10 cellular contexts compared by ENCODE assay signal in the genomic region with DNA sequence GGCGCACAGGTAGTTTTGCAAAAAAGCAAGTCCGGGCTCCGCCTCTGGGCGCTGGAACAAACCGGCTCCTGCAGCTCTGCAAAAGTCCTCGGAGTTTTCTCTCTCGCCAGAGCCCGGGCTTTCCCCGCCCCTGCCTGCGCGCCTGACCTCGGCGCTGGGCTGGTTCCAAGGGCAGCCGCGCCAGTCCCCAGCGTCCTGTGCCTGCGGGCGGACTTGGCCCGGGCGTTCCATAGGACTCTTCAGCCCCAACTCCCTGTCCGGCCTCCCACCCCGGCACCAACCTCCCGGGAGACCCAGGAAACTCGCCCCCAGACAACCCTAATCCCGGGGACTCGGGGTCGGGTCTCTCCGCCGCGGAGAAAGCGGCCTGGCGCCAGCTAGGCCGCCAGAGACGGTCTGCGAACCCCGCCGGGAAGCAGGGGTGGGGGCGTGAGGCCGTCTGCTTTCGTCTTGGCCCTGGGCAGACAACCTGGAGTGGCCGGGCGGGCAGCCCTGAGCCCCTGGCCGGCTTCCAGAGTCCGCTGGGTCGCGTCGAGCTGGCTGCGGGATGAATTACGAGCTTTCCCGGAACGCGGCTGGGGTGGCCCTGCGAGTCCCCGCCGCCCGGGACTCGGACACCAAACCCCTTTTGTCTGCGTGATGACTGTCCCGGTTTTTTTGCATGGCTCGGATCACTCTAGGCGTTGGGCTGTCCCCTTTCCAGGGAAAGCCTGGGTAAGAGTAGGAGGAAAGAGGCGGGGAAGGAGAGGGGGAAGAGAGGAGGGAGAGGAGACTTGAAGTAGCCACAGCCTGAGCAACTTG. TPM values are rescaled to one million over a fixed set of nuclear protein-coding genes. Genes with fewer than 3 reads are reported as not detected.
DNase-seq lines count a peak whose midpoint lies in the region; ATAC-seq and TF ChIP-seq lines count a peak whose summit lies in the region.
"Had no signal": no experiment of that assay in that cellular context is flagged by ENCODE, and none has a peak within 500 bp of the region (broad histone marks: within the 10 kb centered on the region; RNA-seq: fewer than 3 reads in every experiment).

No MANE protein-coding gene starts in this region.

- no peak overlapping the region for H3K4me3 Mint-ChIP-seq in MCF 10A (ENCODE audit: unreplicated experiment)
- peak overlapping the region; percentile 94 to 98 (median 95) for H3K4me3 Mint-ChIP-seq in nephron
- H3K4me3 Mint-ChIP-seq: B cell had no signal

- CTCF ChIA-PET in MCF 10A (lab: Yijun Ruan, JAX), result no interaction called here

- ATAC-seq in GM19455 (IDR thresholded peaks at IDR 0.05; ENCODE audit: unreplicated experiment), result no peak

- intact Hi-C loops in MCF 10A (cut with micrococcal nuclease), result no loop called here

- peak overlapping the region; percentile 34 for H3K4me3 ChIP-seq in fibroblast of mammary gland (ENCODE audit: control insufficient read depth, low read depth, low read length)

- H3K27me3 Mint-ChIP-seq in MCF 10A (ENCODE audit: insufficient read depth, unreplicated experiment) (peaks cover 24% of the 10 kb centered on the region), nephron (ENCODE audit: low read depth) (peaks cover 60% of the 10 kb centered on the region)

- in situ Hi-C loops in T47D (cut with HindIII; ENCODE audit: low pct_unique_long_range_greater_than_20kb, low sequenced_read_pairs), result no loop called here

- H3K36me3 Mint-ChIP-seq in MCF 10A (ENCODE audit: insufficient read depth, unreplicated experiment) (no peaks in the 10 kb centered on the region), nephron (ENCODE audit: low read depth) (peaks cover 26% of the 10 kb centered on the region)

- no TSS peak for BruUV-seq in MCF 10A (replicated peaks; lab: Mats Ljungman, UMichigan)

- TF ChIP-seq CTCF in MCF 10A (IDR thresholded peaks at IDR 0.05; ENCODE audit: unreplicated experiment), result no peak
- TF ChIP-seq CTCF in fibroblast of mammary gland (conservative IDR thresholded peaks at IDR 0.05; ENCODE audit: control insufficient read depth, insufficient read depth, low read depth, low read length), result no peak
- no peak for TF ChIP-seq CTCF in nephron (IDR thresholded peaks at IDR 0.05; ENCODE audit: unreplicated experiment in 3 of 3)

- H3K27ac Mint-ChIP-seq in MCF 10A (ENCODE audit: low read depth, unreplicated experiment), result no peak overlapping the region
- H3K27ac Mint-ChIP-seq in nephron, result peak overlapping the region; percentile 91 to 96 (median 93)
- H3K27ac Mint-ChIP-seq: B cell had no signal

- POLR2A ChIA-PET in MCF 10A (lab: Yijun Ruan, JAX), result no interaction called here

- H3K4me1 Mint-ChIP-seq in MCF 10A (ENCODE audit: insufficient read depth, unreplicated experiment), result no peaks in the 10 kb centered on the region
- H3K4me1 Mint-ChIP-seq in nephron, result peaks cover 17% of the 10 kb centered on the region
- H3K4me1 Mint-ChIP-seq: B cell had no signal

- DNase-seq in T47D (ENCODE audit: low read depth in 1 of 2, low spot score in 1 of 2) (peak; percentile 31 to 53), MCF 10A (ENCODE audit: unreplicated experiment) (no peak), fibroblast of mammary gland (ENCODE audit: low read depth) (peak; percentile 34), NCI-H69 (lab: John Stamatoyannopoulos, UW) (no peak), cortex of kidney (lab: John Stamatoyannopoulos, UW) (no peak)
- DNase-seq in activated effector memory CD4-positive, alpha-beta T cell treated with anti-CD3 and anti-CD28 coated beads, Interleukin-2, amount 50 U/mL, for 16 hours, result no peak
- DNase-seq: midbrain had no signal

- H3K9me3 Mint-ChIP-seq in MCF 10A (ENCODE audit: unreplicated experiment) (peaks cover 8% of the 10 kb centered on the region), nephron (peaks cover 8% of the 10 kb centered on the region)

RNA-seq across cellular contexts. Expression of a gene that starts 1.0 kb away (rescaled TPM):
- not detected in 2 replicates for total RNA-seq in MCF 10A (2022)
- total RNA-seq: B cell had no signal

Comparison
In these comparisons a context has a peak if more than half of its experiments do, and no peak if none do; other contexts are left out.
1. DNase-seq: peak in T47D (2 of 2) and fibroblast of mammary gland (single experiment); none in MCF 10A (single experiment), activated effector memory CD4-positive, alpha-beta T cell treated with anti-CD3 and anti-CD28 coated beads, Interleukin-2, amount 50 U/mL, for 16 hours (single experiment), NCI-H69 (single experiment) and cortex of kidney (single experiment).